In the genomic region with DNA sequence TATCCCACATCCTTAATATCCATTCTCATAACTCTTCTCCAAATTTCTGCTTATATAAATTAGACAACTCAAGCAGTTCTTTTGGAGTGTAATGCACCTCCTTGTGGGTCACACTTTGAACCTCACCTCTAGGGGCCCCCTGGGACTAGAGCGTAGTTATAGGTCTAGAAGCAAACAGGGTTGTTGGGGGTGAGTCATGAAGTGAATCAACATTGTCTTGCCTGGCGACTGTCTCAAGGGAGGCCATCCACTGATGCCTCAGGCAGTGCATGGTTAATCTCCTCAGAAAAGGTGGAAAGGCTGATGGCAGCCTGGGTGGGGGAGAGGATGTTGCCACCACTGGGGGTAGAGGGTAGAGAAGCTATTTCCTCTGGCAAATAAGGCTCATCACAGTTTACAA, we compare ENCODE assay signal across 1 cellular context.
TF ChIP-seq lines count a peak whose summit lies in the region.

No MANE protein-coding gene starts in this region.

TF ChIP-seq in HEK293, 187 proteins besides CTCF, POLR2A, EP300 and RAD21 (continued from another document):
- TF ChIP-seq, protein P1, sequence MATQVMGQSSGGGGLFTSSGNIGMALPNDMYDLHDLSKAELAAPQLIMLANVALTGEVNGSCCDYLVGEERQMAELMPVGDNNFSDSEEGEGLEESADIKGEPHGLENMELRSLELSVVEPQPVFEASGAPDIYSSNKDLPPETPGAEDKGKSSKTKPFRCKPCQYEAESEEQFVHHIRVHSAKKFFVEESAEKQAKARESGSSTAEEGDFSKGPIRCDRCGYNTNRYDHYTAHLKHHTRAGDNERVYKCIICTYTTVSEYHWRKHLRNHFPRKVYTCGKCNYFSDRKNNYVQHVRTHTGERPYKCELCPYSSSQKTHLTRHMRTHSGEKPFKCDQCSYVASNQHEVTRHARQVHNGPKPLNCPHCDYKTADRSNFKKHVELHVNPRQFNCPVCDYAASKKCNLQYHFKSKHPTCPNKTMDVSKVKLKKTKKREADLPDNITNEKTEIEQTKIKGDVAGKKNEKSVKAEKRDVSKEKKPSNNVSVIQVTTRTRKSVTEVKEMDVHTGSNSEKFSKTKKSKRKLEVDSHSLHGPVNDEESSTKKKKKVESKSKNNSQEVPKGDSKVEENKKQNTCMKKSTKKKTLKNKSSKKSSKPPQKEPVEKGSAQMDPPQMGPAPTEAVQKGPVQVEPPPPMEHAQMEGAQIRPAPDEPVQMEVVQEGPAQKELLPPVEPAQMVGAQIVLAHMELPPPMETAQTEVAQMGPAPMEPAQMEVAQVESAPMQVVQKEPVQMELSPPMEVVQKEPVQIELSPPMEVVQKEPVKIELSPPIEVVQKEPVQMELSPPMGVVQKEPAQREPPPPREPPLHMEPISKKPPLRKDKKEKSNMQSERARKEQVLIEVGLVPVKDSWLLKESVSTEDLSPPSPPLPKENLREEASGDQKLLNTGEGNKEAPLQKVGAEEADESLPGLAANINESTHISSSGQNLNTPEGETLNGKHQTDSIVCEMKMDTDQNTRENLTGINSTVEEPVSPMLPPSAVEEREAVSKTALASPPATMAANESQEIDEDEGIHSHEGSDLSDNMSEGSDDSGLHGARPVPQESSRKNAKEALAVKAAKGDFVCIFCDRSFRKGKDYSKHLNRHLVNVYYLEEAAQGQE (tag by site-specific recombination; IDR thresholded peaks at IDR 0.05), result no peak
- TF ChIP-seq, protein P2, sequence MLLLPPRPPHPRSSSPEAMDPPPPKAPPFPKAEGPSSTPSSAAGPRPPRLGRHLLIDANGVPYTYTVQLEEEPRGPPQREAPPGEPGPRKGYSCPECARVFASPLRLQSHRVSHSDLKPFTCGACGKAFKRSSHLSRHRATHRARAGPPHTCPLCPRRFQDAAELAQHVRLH (tag by site-specific recombination; IDR thresholded peaks at IDR 0.05), result 0 out of 2 replicates have a peak, but pooled peaks have one; percentile 16
- TF ChIP-seq, protein P3, sequence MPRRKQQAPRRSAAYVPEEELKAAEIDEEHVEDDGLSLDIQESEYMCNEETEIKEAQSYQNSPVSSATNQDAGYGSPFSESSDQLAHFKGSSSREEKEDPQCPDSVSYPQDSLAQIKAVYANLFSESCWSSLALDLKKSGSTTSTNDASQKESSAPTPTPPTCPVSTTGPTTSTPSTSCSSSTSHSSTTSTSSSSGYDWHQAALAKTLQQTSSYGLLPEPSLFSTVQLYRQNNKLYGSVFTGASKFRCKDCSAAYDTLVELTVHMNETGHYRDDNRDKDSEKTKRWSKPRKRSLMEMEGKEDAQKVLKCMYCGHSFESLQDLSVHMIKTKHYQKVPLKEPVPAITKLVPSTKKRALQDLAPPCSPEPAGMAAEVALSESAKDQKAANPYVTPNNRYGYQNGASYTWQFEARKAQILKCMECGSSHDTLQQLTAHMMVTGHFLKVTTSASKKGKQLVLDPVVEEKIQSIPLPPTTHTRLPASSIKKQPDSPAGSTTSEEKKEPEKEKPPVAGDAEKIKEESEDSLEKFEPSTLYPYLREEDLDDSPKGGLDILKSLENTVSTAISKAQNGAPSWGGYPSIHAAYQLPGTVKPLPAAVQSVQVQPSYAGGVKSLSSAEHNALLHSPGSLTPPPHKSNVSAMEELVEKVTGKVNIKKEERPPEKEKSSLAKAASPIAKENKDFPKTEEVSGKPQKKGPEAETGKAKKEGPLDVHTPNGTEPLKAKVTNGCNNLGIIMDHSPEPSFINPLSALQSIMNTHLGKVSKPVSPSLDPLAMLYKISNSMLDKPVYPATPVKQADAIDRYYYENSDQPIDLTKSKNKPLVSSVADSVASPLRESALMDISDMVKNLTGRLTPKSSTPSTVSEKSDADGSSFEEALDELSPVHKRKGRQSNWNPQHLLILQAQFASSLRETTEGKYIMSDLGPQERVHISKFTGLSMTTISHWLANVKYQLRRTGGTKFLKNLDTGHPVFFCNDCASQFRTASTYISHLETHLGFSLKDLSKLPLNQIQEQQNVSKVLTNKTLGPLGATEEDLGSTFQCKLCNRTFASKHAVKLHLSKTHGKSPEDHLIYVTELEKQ (tag by site-specific recombination; IDR thresholded peaks at IDR 0.05; ENCODE audit: borderline replicate concordance), result peak; percentile 23; the same call in 1 of the 2 replicates
- TF ChIP-seq GLIS1 (tag by site-specific recombination; IDR thresholded peaks at IDR 0.05) (peak; percentile 94), SP7 (tag by site-specific recombination; IDR thresholded peaks at IDR 0.05) (peak; percentile 54; the same call in 1 of the 2 replicates), ZNF366 (tag by site-specific recombination; conservative IDR thresholded peaks at IDR 0.05) (no peak; the same call in 1 of the 2 replicates), ZBTB8A (tag by site-specific recombination; IDR thresholded peaks at IDR 0.05) (no peak), SCRT2 (tag by site-specific recombination; IDR thresholded peaks at IDR 0.05) (0 out of 2 replicates have a peak, but pooled peaks have one; percentile 10), ZNF184 (tag by site-specific recombination; IDR thresholded peaks at IDR 0.05) (peak; percentile 87), ZFP69B (tag by site-specific recombination; IDR thresholded peaks at IDR 0.05) (0 out of 2 replicates have a peak, but pooled peaks have one; percentile 6), ZNF660 (tag by site-specific recombination; IDR thresholded peaks at IDR 0.05) (peak; percentile 43; the same call in 1 of the 2 replicates), ZNF10 (tag by site-specific recombination; IDR thresholded peaks at IDR 0.05) (peak; percentile 75), ZNF629 (tag by site-specific recombination; IDR thresholded peaks at IDR 0.05) (peak; percentile 69), ZNF292 (tag by site-specific recombination; IDR thresholded peaks at IDR 0.05; ENCODE audit: borderline replicate concordance, low read depth) (no peak), ZNF571 (tag by site-specific recombination; IDR thresholded peaks at IDR 0.05) (no peak)
- TF ChIP-seq, protein P4, sequence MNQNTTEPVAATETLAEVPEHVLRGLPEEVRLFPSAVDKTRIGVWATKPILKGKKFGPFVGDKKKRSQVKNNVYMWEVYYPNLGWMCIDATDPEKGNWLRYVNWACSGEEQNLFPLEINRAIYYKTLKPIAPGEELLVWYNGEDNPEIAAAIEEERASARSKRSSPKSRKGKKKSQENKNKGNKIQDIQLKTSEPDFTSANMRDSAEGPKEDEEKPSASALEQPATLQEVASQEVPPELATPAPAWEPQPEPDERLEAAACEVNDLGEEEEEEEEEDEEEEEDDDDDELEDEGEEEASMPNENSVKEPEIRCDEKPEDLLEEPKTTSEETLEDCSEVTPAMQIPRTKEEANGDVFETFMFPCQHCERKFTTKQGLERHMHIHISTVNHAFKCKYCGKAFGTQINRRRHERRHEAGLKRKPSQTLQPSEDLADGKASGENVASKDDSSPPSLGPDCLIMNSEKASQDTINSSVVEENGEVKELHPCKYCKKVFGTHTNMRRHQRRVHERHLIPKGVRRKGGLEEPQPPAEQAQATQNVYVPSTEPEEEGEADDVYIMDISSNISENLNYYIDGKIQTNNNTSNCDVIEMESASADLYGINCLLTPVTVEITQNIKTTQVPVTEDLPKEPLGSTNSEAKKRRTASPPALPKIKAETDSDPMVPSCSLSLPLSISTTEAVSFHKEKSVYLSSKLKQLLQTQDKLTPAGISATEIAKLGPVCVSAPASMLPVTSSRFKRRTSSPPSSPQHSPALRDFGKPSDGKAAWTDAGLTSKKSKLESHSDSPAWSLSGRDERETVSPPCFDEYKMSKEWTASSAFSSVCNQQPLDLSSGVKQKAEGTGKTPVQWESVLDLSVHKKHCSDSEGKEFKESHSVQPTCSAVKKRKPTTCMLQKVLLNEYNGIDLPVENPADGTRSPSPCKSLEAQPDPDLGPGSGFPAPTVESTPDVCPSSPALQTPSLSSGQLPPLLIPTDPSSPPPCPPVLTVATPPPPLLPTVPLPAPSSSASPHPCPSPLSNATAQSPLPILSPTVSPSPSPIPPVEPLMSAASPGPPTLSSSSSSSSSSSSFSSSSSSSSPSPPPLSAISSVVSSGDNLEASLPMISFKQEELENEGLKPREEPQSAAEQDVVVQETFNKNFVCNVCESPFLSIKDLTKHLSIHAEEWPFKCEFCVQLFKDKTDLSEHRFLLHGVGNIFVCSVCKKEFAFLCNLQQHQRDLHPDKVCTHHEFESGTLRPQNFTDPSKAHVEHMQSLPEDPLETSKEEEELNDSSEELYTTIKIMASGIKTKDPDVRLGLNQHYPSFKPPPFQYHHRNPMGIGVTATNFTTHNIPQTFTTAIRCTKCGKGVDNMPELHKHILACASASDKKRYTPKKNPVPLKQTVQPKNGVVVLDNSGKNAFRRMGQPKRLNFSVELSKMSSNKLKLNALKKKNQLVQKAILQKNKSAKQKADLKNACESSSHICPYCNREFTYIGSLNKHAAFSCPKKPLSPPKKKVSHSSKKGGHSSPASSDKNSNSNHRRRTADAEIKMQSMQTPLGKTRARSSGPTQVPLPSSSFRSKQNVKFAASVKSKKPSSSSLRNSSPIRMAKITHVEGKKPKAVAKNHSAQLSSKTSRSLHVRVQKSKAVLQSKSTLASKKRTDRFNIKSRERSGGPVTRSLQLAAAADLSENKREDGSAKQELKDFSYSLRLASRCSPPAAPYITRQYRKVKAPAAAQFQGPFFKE (tag by site-specific recombination; IDR thresholded peaks at IDR 0.05; ENCODE audit: borderline replicate concordance), result no peak
- TF ChIP-seq, protein P5, sequence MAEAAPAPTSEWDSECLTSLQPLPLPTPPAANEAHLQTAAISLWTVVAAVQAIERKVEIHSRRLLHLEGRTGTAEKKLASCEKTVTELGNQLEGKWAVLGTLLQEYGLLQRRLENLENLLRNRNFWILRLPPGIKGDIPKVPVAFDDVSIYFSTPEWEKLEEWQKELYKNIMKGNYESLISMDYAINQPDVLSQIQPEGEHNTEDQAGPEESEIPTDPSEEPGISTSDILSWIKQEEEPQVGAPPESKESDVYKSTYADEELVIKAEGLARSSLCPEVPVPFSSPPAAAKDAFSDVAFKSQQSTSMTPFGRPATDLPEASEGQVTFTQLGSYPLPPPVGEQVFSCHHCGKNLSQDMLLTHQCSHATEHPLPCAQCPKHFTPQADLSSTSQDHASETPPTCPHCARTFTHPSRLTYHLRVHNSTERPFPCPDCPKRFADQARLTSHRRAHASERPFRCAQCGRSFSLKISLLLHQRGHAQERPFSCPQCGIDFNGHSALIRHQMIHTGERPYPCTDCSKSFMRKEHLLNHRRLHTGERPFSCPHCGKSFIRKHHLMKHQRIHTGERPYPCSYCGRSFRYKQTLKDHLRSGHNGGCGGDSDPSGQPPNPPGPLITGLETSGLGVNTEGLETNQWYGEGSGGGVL (tag by site-specific recombination; IDR thresholded peaks at IDR 0.05), result peak; percentile 39; the same call in 1 of the 2 replicates
- TF ChIP-seq, protein P6, sequence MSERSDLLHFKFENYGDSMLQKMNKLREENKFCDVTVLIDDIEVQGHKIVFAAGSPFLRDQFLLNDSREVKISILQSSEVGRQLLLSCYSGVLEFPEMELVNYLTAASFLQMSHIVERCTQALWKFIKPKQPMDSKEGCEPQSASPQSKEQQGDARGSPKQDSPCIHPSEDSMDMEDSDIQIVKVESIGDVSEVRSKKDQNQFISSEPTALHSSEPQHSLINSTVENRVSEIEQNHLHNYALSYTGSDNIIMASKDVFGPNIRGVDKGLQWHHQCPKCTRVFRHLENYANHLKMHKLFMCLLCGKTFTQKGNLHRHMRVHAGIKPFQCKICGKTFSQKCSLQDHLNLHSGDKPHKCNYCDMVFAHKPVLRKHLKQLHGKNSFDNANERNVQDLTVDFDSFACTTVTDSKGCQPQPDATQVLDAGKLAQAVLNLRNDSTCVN (tag by site-specific recombination; optimal IDR thresholded peaks at IDR 0.05), result no peak
- TF ChIP-seq, protein P7, sequence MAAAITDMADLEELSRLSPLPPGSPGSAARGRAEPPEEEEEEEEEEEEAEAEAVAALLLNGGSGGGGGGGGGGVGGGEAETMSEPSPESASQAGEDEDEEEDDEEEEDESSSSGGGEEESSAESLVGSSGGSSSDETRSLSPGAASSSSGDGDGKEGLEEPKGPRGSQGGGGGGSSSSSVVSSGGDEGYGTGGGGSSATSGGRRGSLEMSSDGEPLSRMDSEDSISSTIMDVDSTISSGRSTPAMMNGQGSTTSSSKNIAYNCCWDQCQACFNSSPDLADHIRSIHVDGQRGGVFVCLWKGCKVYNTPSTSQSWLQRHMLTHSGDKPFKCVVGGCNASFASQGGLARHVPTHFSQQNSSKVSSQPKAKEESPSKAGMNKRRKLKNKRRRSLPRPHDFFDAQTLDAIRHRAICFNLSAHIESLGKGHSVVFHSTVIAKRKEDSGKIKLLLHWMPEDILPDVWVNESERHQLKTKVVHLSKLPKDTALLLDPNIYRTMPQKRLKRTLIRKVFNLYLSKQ (tag by site-specific recombination; IDR thresholded peaks at IDR 0.05; ENCODE audit: borderline replicate concordance), result no peak
- TF ChIP-seq, protein P8, sequence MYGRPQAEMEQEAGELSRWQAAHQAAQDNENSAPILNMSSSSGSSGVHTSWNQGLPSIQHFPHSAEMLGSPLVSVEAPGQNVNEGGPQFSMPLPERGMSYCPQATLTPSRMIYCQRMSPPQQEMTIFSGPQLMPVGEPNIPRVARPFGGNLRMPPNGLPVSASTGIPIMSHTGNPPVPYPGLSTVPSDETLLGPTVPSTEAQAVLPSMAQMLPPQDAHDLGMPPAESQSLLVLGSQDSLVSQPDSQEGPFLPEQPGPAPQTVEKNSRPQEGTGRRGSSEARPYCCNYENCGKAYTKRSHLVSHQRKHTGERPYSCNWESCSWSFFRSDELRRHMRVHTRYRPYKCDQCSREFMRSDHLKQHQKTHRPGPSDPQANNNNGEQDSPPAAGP (tag by site-specific recombination; IDR thresholded peaks at IDR 0.05), result 0 out of 2 replicates have a peak, but pooled peaks have one; percentile 57
- TF ChIP-seq, protein P9, sequence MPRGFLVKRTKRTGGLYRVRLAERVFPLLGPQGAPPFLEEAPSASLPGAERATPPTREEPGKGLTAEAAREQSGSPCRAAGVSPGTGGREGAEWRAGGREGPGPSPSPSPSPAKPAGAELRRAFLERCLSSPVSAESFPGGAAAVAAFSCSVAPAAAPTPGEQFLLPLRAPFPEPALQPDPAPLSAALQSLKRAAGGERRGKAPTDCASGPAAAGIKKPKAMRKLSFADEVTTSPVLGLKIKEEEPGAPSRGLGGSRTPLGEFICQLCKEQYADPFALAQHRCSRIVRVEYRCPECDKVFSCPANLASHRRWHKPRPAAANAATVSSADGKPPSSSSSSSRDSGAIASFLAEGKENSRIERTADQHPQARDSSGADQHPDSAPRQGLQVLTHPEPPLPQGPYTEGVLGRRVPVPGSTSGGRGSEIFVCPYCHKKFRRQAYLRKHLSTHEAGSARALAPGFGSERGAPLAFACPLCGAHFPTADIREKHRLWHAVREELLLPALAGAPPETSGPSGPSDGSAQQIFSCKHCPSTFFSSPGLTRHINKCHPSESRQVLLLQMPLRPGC (tag by site-specific recombination; IDR thresholded peaks at IDR 0.05), result 0 out of 2 replicates have a peak, but pooled peaks have one; percentile 44
TF ChIP-seq in HEK293: peak in this region for 14.
